ENCODE assay signal across 12 cellular contexts in genomic region chr12:109735825-109736551, GRCh38. TPM values are rescaled to one million over a fixed set of nuclear protein-coding genes. Genes with fewer than 3 reads are reported as not detected.
A peak's percentile ranks its signal among the peaks of the same experiment; 100 is the strongest.
DNase-seq lines count a peak whose midpoint lies in the region; ATAC-seq, FAIRE-seq and TF ChIP-seq lines count a peak whose summit lies in the region.
"Had no signal": no experiment of that assay in that cellular context is flagged by ENCODE, and none has a peak within 500 bp of the region (broad histone marks: within the 10 kb centered on the region; RNA-seq: fewer than 3 reads in every experiment).

No MANE protein-coding gene starts in this region.

- H3K4me3 ChIP-seq in SK-N-SH (ENCODE audit: low read depth in 2 of 2, low read length in 1 of 2) (no peak overlapping the region), right cardiac atrium (ENCODE audit: low read length) (no peak overlapping the region), pancreas (no peak overlapping the region)
- H3K4me3 ChIP-seq: MG63 had no signal

- H3K4me2 ChIP-seq in SK-N-SH, result no peak overlapping the region

- ATAC-seq in SK-N-SH treated with all-trans-retinoic acid at 6 μM for 48 hours (no peak), activated B cell treated with CpG ODN at 0.5 μM for 24 hours (ENCODE audit: low read depth) (no peak), right cardiac atrium (peak in 1 of 2 donors; percentile 39), pancreas (peak in 2 of 4 donors; percentile 12 to 13)

- no peaks in the 10 kb centered on the region for H3K4me1 Mint-ChIP-seq in activated B cell treated with CpG ODN at 0.5 μM for 24 hours

- no peak for TF ChIP-seq EP300 in SK-N-SH (IDR thresholded peaks at IDR 0.05; ENCODE audit: borderline replicate concordance in 1 of 2, low read depth in 1 of 2, low read length in 1 of 2)

- TF ChIP-seq CTCF in SK-N-SH (IDR thresholded peaks at IDR 0.05) (no peak), activated B cell treated with CpG ODN at 0.5 μM for 24 hours (IDR thresholded peaks at IDR 0.05) (no peak), pancreas (IDR thresholded peaks at IDR 0.05) (no peak)

- H3K4me3 Mint-ChIP-seq in activated B cell treated with CpG ODN at 0.5 μM for 24 hours, result no peak overlapping the region
- H3K4me3 Mint-ChIP-seq: activated T-helper 1 cell treated with anti-CD3 and anti-CD28 coated beads, Interleukin-12 subunit alpha, Interleukin-12 subunit beta, Interleukin-2, Interleukin-4 antibody, amounts not matched to agents 30 ng/mL and 10 ng/mL and 1 ng/mL, durations not matched to agents 14 hours and 24 hours and 36 hours had no signal

- no peaks in the 10 kb centered on the region for H3K9me2 ChIP-seq in SK-N-SH

- no peak overlapping the region for H2AFZ ChIP-seq in SK-N-SH (ENCODE audit: low read depth)

- no peak overlapping the region for H3K27ac Mint-ChIP-seq in activated B cell treated with CpG ODN at 0.5 μM for 24 hours
- H3K27ac Mint-ChIP-seq: activated T-helper 1 cell treated with anti-CD3 and anti-CD28 coated beads, Interleukin-12 subunit alpha, Interleukin-12 subunit beta, Interleukin-2, Interleukin-4 antibody, amounts not matched to agents 30 ng/mL and 10 ng/mL and 1 ng/mL, durations not matched to agents 14 hours and 24 hours and 36 hours had no signal

- no peaks in the 10 kb centered on the region for H3F3A ChIP-seq in SK-N-SH (replicated peaks; ENCODE audit: insufficient read depth)

- peak; percentile 23 for DNase-seq in SK-N-SH
- peak; percentile 4 for DNase-seq in activated B cell treated with CpG ODN at 0.5 μM for 24 hours
- DNase-seq in right cardiac atrium, result peak in 2 of 3 donors; percentile 62 to 66
- DNase-seq in pancreas, result peak in 4 of 6 donors; percentile 9 to 49 (median 26)
- no peak for DNase-seq in NCI-H82 treated with DMSO at 0.1 percent for 48 hours (lab: John Stamatoyannopoulos, UW; ENCODE audit: unreplicated experiment)
- no peak for DNase-seq in HK-2 (ENCODE audit: unreplicated experiment)
- DNase-seq in DMS79 treated with DMSO at 0.1 percent for 48 hours (lab: John Stamatoyannopoulos, UW), result no peak
- DNase-seq: 8988T, MG63 had no signal

- no peak for TF ChIP-seq RAD21 in SK-N-SH (IDR thresholded peaks at IDR 0.05; ENCODE audit: low read length)

- no peaks in the 10 kb centered on the region for H3K36me3 ChIP-seq in SK-N-SH (replicated peaks in 1 of 2; ENCODE audit: control insufficient read depth in 1 of 2, insufficient read depth in 2 of 2, low read length in 1 of 2)
- no peaks in the 10 kb centered on the region for H3K36me3 ChIP-seq in pancreas
- H3K36me3 ChIP-seq: MG63 had no signal

- FAIRE-seq in pancreas (lab: Jason Lieb, UNC), result no peak

- H3K27ac ChIP-seq in SK-N-SH (ENCODE audit: low read depth in 2 of 2, low read length in 1 of 2), result peak overlapping the region in 1 of 2 experiments; percentile 66; a peak in 2 of 4 replicates
- no peak overlapping the region for H3K27ac ChIP-seq in right cardiac atrium (ENCODE audit: low read length)
- peak overlapping the region in 1 of 4 donors; percentile 28 for H3K27ac ChIP-seq in pancreas
- H3K27ac ChIP-seq: C4-2B had no signal

- no peaks in the 10 kb centered on the region for H3K27me3 ChIP-seq in SK-N-SH (ENCODE audit: insufficient read depth)
- no peaks in the 10 kb centered on the region for H3K27me3 ChIP-seq in right cardiac atrium (ENCODE audit: control insufficient read depth, insufficient read depth)
- H3K27me3 ChIP-seq in pancreas, result no peaks in the 10 kb centered on the region
- H3K27me3 ChIP-seq: MG63 had no signal

- no peaks in the 10 kb centered on the region for H3K36me3 Mint-ChIP-seq in activated B cell treated with CpG ODN at 0.5 μM for 24 hours (ENCODE audit: low read depth)

- intact Hi-C loops in activated B cell treated with CpG ODN at 0.5 μM for 24 hours (cut with micrococcal nuclease), result no loop called here
- intact Hi-C loops in right cardiac atrium (cut with DNase I), result no loop called here
- intact Hi-C loops in pancreas (cut with DNase I), result no loop called here

- WGBS in SK-N-SH (ENCODE audit: low lambda C conversion rate), result 61% methylated on average over 8 of the region's 9 CpGs
- WGBS in right cardiac atrium, result 56% methylated on average over 9 of the region's 9 CpGs
- 63 to 66% methylated on average over 9 of the region's 9 CpGs for WGBS in pancreas, 2 donors

- POLR2A ChIA-PET in SK-N-SH (lab: Yijun Ruan, JAX) (interaction anchor here (0.7 kb wide), 2 partner anchors 13 to 130 kb away, joined by 3 read pairs; no protein-coding TSS in a partner anchor), activated B cell treated with CpG ODN at 0.5 μM for 24 hours (lab: Charles Lee) (no interaction called here)

- CTCF ChIA-PET in SK-N-SH (lab: Yijun Ruan, JAX) (interaction anchor here (0.7 to 1.4 kb wide), 4 partner anchors 13 to 138 kb away, joined by 3 to 6 read pairs (median 4); no protein-coding TSS in a partner anchor), activated B cell treated with CpG ODN at 0.5 μM for 24 hours (lab: Charles Lee) (no interaction called here)

- no peaks in the 10 kb centered on the region for H3K9me3 Mint-ChIP-seq in activated B cell treated with CpG ODN at 0.5 μM for 24 hours
- H3K9me3 Mint-ChIP-seq: activated T-helper 1 cell treated with anti-CD3 and anti-CD28 coated beads, Interleukin-12 subunit alpha, Interleukin-12 subunit beta, Interleukin-2, Interleukin-4 antibody, amounts not matched to agents 30 ng/mL and 10 ng/mL and 1 ng/mL, durations not matched to agents 14 hours and 24 hours and 36 hours had no signal

- no peaks in the 10 kb centered on the region for H3K79me2 ChIP-seq in SK-N-SH (ENCODE audit: insufficient read depth)

- H3K27me3 Mint-ChIP-seq in activated B cell treated with CpG ODN at 0.5 μM for 24 hours, result peaks cover 33% of the 10 kb centered on the region

- peaks cover 0 to 86% of the 10 kb centered on the region in 2 experiments; a peak in 1 of 4 replicates for H3K4me1 ChIP-seq in SK-N-SH (ENCODE audit: control insufficient read depth in 1 of 2, insufficient read depth in 2 of 2, low read depth in 1 of 2, low read length in 1 of 2)
- peaks cover 15% of the 10 kb centered on the region for H3K4me1 ChIP-seq in right cardiac atrium (ENCODE audit: control insufficient read depth, insufficient read depth, low read length)
- H3K4me1 ChIP-seq in pancreas, result peaks cover 4 to 11% (median 10%) of the 10 kb centered on the region in 3 donors

- H3K9me3 ChIP-seq in SK-N-SH (no peaks in the 10 kb centered on the region), right cardiac atrium (ENCODE audit: control insufficient read depth, low read length) (no peaks in the 10 kb centered on the region), pancreas (no peaks in the 10 kb centered on the region)
- H3K9me3 ChIP-seq: MG63 had no signal

- H3K9ac ChIP-seq in SK-N-SH, result no peak overlapping the region

- 0 out of 2 replicates have a peak, but pooled peaks cover 5% of the 10 kb centered on the region for H4K20me1 ChIP-seq in SK-N-SH (ENCODE audit: insufficient read depth)

TF ChIP-seq in SK-N-SH, 30 proteins besides CTCF, POLR2A, EP300 and RAD21 (continues in another document):
- no peak for TF ChIP-seq TAF1 (IDR thresholded peaks at IDR 0.05; ENCODE audit: borderline replicate concordance, low read depth, low read length)
- no peak for TF ChIP-seq ZBTB33 (IDR thresholded peaks at IDR 0.05; ENCODE audit: borderline replicate concordance, low read depth)

TF ChIP-seq in SK-N-SH treated with all-trans-retinoic acid at 6 μM for 48 hours, 23 proteins besides CTCF, POLR2A, EP300 and RAD21 (continues in another document):
- TF ChIP-seq ZC3H10 (CRISPR knock-in tag; IDR thresholded peaks at IDR 0.05) (no peak), ZNF70 (CRISPR knock-in tag; IDR thresholded peaks at IDR 0.05) (no peak), ZFP30 (CRISPR knock-in tag; IDR thresholded peaks at IDR 0.05) (no peak), POU6F1 (CRISPR knock-in tag; IDR thresholded peaks at IDR 0.05; ENCODE audit: borderline replicate concordance, low read depth) (no peak), OSR1 (CRISPR knock-in tag; IDR thresholded peaks at IDR 0.05) (no peak), SNAI2 (CRISPR knock-in tag; IDR thresholded peaks at IDR 0.05) (no peak), CSRNP3 (CRISPR knock-in tag; IDR thresholded peaks at IDR 0.05) (no peak), TCF4 (CRISPR knock-in tag; IDR thresholded peaks at IDR 0.05; ENCODE audit: borderline replicate concordance) (no peak), BACH2 (CRISPR knock-in tag; IDR thresholded peaks at IDR 0.05; ENCODE audit: borderline replicate concordance) (no peak)

RNA-seq across cellular contexts. Expression of gene FAM222A, which starts 22.4 kb away (rescaled TPM):
- polyA plus RNA-seq in SK-N-SH (2012; rRNA removed), result 1.6 and 4.2 TPM in 2 replicates
- 1.7 and 4.1 TPM in 2 replicates for polyA plus RNA-seq in SK-N-SH (2012; cell fraction: cytosol; rRNA removed)
- 1.6 and 3.1 TPM in 2 replicates for polyA plus RNA-seq in SK-N-SH (2012; cell fraction: nucleus; rRNA removed)
- 0.73 and 1.6 TPM in 2 replicates for total RNA-seq in activated B cell treated with CpG ODN at 0.5 μM for 24 hours
- total RNA-seq in right cardiac atrium, result 10 to 100 TPM in 2 of 4 donors, 1 to 10 TPM in 2; 9.3 to 16.4 (median 10.0) TPM
- 14.8 TPM for polyA plus RNA-seq in right cardiac atrium
- total RNA-seq in pancreas, result 1 to 10 TPM; 2.1 to 4.3 (median 3.3) TPM
- polyA plus RNA-seq in pancreas, result 10 to 100 TPM in 1 of 2 donors, 1 to 10 TPM in 1; 5.6 to 14.6 TPM

Comparison
In these comparisons a context has a peak if more than half of its experiments do, and no peak if none do; other contexts are left out.
1. DNase-seq: peak in SK-N-SH (single experiment), activated B cell treated with CpG ODN at 0.5 μM for 24 hours (single experiment), right cardiac atrium (2 of 3) and pancreas (4 of 6); none in NCI-H82 treated with DMSO at 0.1 percent for 48 hours (single experiment), HK-2 (single experiment) and DMS79 treated with DMSO at 0.1 percent for 48 hours (single experiment).